Comparison of ENCODE assay signal across 3 cellular contexts in the genomic region with DNA sequence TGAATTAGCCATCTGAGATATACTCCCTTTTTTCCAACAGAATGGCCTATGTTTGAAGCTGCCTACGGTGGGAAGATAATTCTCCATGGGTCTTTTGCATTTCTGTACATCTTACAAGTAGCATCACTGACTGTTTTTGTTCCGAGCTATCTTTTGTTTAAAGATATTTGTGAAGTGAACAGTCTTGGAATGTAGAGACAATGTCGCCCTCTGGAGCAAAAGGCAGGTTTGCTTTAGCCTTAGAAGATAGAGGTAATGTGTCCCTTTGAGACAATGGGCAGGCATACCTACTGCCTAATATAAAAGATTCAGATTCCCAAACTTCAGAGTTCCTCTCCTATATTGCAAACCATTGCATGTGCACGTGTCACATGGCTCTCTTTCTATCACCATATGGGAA.
TF ChIP-seq lines count a peak whose summit lies in the region.

No MANE protein-coding gene starts in this region.

TF ChIP-seq in SK-N-SH, 30 proteins besides CTCF, POLR2A, EP300 and RAD21 (continued from another document):
- TF ChIP-seq, protein P1, sequence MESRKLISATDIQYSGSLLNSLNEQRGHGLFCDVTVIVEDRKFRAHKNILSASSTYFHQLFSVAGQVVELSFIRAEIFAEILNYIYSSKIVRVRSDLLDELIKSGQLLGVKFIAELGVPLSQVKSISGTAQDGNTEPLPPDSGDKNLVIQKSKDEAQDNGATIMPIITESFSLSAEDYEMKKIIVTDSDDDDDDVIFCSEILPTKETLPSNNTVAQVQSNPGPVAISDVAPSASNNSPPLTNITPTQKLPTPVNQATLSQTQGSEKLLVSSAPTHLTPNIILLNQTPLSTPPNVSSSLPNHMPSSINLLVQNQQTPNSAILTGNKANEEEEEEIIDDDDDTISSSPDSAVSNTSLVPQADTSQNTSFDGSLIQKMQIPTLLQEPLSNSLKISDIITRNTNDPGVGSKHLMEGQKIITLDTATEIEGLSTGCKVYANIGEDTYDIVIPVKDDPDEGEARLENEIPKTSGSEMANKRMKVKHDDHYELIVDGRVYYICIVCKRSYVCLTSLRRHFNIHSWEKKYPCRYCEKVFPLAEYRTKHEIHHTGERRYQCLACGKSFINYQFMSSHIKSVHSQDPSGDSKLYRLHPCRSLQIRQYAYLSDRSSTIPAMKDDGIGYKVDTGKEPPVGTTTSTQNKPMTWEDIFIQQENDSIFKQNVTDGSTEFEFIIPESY (IDR thresholded peaks at IDR 0.05; ENCODE audit: borderline replicate concordance, low read depth): no peak
- TF ChIP-seq TEAD4 (IDR thresholded peaks at IDR 0.05; ENCODE audit: borderline replicate concordance, insufficient read depth): no peak
- TF ChIP-seq YY1 (IDR thresholded peaks at IDR 0.05; ENCODE audit: low read depth): no peak
- no peak for TF ChIP-seq RFX5 (IDR thresholded peaks at IDR 0.05; ENCODE audit: low read length)
- no peak for TF ChIP-seq SIN3A (IDR thresholded peaks at IDR 0.05; ENCODE audit: borderline replicate concordance, low read depth, low read length)
- no peak for TF ChIP-seq MEF2A (IDR thresholded peaks at IDR 0.05; ENCODE audit: borderline replicate concordance, low read depth)
- TF ChIP-seq RXRA (IDR thresholded peaks at IDR 0.05; ENCODE audit: borderline replicate concordance, low read depth): no peak

TF ChIP-seq in SK-N-SH treated with all-trans-retinoic acid at 6 μM for 48 hours, 23 proteins besides CTCF, POLR2A, EP300 and RAD21 (continued from another document):
- TF ChIP-seq, protein P2, sequence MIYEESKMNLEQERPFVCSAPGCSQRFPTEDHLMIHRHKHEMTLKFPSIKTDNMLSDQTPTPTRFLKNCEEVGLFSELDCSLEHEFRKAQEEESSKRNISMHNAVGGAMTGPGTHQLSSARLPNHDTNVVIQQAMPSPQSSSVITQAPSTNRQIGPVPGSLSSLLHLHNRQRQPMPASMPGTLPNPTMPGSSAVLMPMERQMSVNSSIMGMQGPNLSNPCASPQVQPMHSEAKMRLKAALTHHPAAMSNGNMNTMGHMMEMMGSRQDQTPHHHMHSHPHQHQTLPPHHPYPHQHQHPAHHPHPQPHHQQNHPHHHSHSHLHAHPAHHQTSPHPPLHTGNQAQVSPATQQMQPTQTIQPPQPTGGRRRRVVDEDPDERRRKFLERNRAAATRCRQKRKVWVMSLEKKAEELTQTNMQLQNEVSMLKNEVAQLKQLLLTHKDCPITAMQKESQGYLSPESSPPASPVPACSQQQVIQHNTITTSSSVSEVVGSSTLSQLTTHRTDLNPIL (CRISPR knock-in tag; IDR thresholded peaks at IDR 0.05; ENCODE audit: low read depth): no peak
- TF ChIP-seq BACH2 (CRISPR knock-in tag; IDR thresholded peaks at IDR 0.05; ENCODE audit: borderline replicate concordance): no peak
- TF ChIP-seq ISL1 (CRISPR knock-in tag; IDR thresholded peaks at IDR 0.05): no peak
- TF ChIP-seq POU6F1 (CRISPR knock-in tag; IDR thresholded peaks at IDR 0.05; ENCODE audit: borderline replicate concordance, low read depth): no peak
- no peak for TF ChIP-seq CSDC2 (CRISPR knock-in tag; IDR thresholded peaks at IDR 0.05)
- no peak for TF ChIP-seq GLIS3 (CRISPR knock-in tag; IDR thresholded peaks at IDR 0.05)
- no peak for TF ChIP-seq SNAI2 (CRISPR knock-in tag; IDR thresholded peaks at IDR 0.05)
- TF ChIP-seq PPARA (CRISPR knock-in tag; IDR thresholded peaks at IDR 0.05; ENCODE audit: borderline replicate concordance): no peak
- no peak for TF ChIP-seq ZFP30 (CRISPR knock-in tag; IDR thresholded peaks at IDR 0.05)

TF ChIP-seq in K562, 482 proteins besides CTCF, POLR2A, EP300 and RAD21 (continued from another document):
- TF ChIP-seq NUFIP1 (IDR thresholded peaks at IDR 0.05; ENCODE audit: partially characterized antibody) (no peak), ZNF77 (CRISPR knock-in tag; IDR thresholded peaks at IDR 0.05) (no peak)
